ENCODE assay signal across 16 cellular contexts in genomic region chr11:89498845-89499448, GRCh38. TPM values are rescaled to one million over a fixed set of nuclear protein-coding genes. Genes with fewer than 3 reads are reported as not detected.
DNase-seq lines count a peak whose midpoint lies in the region; ATAC-seq and TF ChIP-seq lines count a peak whose summit lies in the region.
"Had no signal": no experiment of that assay in that cellular context is flagged by ENCODE, and none has a peak within 500 bp of the region (broad histone marks: within the 10 kb centered on the region; RNA-seq: fewer than 3 reads in every experiment).

No MANE protein-coding gene starts in this region.

- H3F3A ChIP-seq in PC-9 (ENCODE audit: insufficient read depth, low read depth): no peaks in the 10 kb centered on the region

- no peaks in the 10 kb centered on the region for H3K4me1 Mint-ChIP-seq in MCF 10A (ENCODE audit: insufficient read depth, unreplicated experiment)
- H3K4me1 Mint-ChIP-seq: memory B cell had no signal

- TF ChIP-seq CTCF in MCF 10A (IDR thresholded peaks at IDR 0.05; ENCODE audit: unreplicated experiment) (peak; percentile 12), breast epithelium (IDR thresholded peaks at IDR 0.05) (no peak), PC-9 (conservative IDR thresholded peaks at IDR 0.05) (peak; percentile 54; the same call in 1 of the 2 replicates), hepatocyte (IDR thresholded peaks at IDR 0.05; ENCODE audit: poor library complexity) (peak; percentile 7), transverse colon (IDR thresholded peaks at IDR 0.05) (peak in 4 of 5 experiments; percentile 32 to 51 (median 44)), upper lobe of left lung (IDR thresholded peaks at IDR 0.05) (no peak), upper lobe of right lung (IDR thresholded peaks at IDR 0.05) (no peak)

- DNase-seq in MCF 10A (ENCODE audit: unreplicated experiment): peak; percentile 3
- no peak for DNase-seq in breast epithelium (ENCODE audit: low spot score in 2 of 2)
- no peak for DNase-seq in PC-9
- DNase-seq in hepatocyte (ENCODE audit: low spot score): no peak
- DNase-seq in transverse colon: peak; percentile 8
- DNase-seq in upper lobe of left lung: no peak
- no peak for DNase-seq in upper lobe of right lung
- DNase-seq in stimulated activated CD4-positive, alpha-beta T cell treated with anti-CD3 and anti-CD28 coated beads, Interleukin-15, amount 100 ng/mL, for 24 hours: no peak
- DNase-seq: activated CD4-positive, alpha-beta T cell treated with anti-CD3 and anti-CD28 coated beads, Interleukin-2, amount 50 U/mL, for 1 hour; activated naive CD4-positive, alpha-beta T cell treated with Interleukin-2 at 50 U/mL for 16 hours; DMS153; NCI-H1105 treated with DMSO at 0.1 percent for 48 hours; NCI-H510A treated with DMSO at 0.1 percent for 48 hours; tibial artery had no signal

- H3K4me2 ChIP-seq in PC-9 (no peak overlapping the region), hepatocyte (no peak overlapping the region)

- no peaks in the 10 kb centered on the region for H4K20me1 ChIP-seq in PC-9 (ENCODE audit: insufficient read depth)
- H4K20me1 ChIP-seq in hepatocyte (ENCODE audit: insufficient read depth, poor library complexity, severe bottlenecking): no peaks in the 10 kb centered on the region

- intact Hi-C loops in MCF 10A (cut with micrococcal nuclease) (no loop called here), breast epithelium (cut with DNase I; ENCODE audit: low total_unique reads) (no loop called here), PC-9 (cut with micrococcal nuclease; ENCODE audit: unreplicated experiment) (no loop called here), transverse colon (cut with DNase I; ENCODE audit: low total_unique reads) (no loop called here), upper lobe of right lung (cut with DNase I) (no loop called here)

- no peak for ATAC-seq in upper lobe of left lung (ENCODE audit: low FRiP score in 2 of 2)
- no peak for ATAC-seq in upper lobe of right lung

- in situ Hi-C loops in transverse colon (cut with MboI; ENCODE audit: low pct_ligation_motif_present in 1 of 4, low pct_unique_long_range_greater_than_20kb in 1 of 4, low sequenced_read_pairs in 3 of 4): no loop called here

- H3K4me1 ChIP-seq in breast epithelium: no peaks in the 10 kb centered on the region
- H3K4me1 ChIP-seq in PC-9 (replicated peaks; ENCODE audit: insufficient read depth): no peaks in the 10 kb centered on the region
- no peaks in the 10 kb centered on the region for H3K4me1 ChIP-seq in hepatocyte (ENCODE audit: insufficient read depth)
- no peaks in the 10 kb centered on the region for H3K4me1 ChIP-seq in transverse colon
- no peaks in the 10 kb centered on the region for H3K4me1 ChIP-seq in upper lobe of left lung
- no peaks in the 10 kb centered on the region for H3K4me1 ChIP-seq in upper lobe of right lung
- H3K4me1 ChIP-seq: right atrium auricular region had no signal

- no peaks in the 10 kb centered on the region for H3K9me3 Mint-ChIP-seq in MCF 10A (ENCODE audit: unreplicated experiment)
- H3K9me3 Mint-ChIP-seq: memory B cell had no signal

- WGBS in hepatocyte (ENCODE audit: low lambda C conversion rate, missing lambda C conversion rate): 90% methylated on average over 5 of the region's 5 CpGs
- WGBS in transverse colon (ENCODE audit: low coverage in 1 of 2), 2 donors: 88 to 100% methylated on average over 1 to 5 of the region's 5 CpGs
- 86 to 100% methylated on average over 2 to 5 of the region's 5 CpGs for WGBS in upper lobe of left lung, 2 donors

- H3K4me3 ChIP-seq in breast epithelium (no peak overlapping the region), PC-9 (no peak overlapping the region), hepatocyte (no peak overlapping the region), transverse colon (no peak overlapping the region), upper lobe of left lung (no peak overlapping the region), upper lobe of right lung (no peak overlapping the region)
- H3K4me3 ChIP-seq: right atrium auricular region, tibial artery had no signal

- H2AFZ ChIP-seq in PC-9: no peak overlapping the region
- H2AFZ ChIP-seq in hepatocyte: no peak overlapping the region

- H3K27me3 Mint-ChIP-seq in MCF 10A (ENCODE audit: insufficient read depth, unreplicated experiment): peaks cover 81% of the 10 kb centered on the region
- H3K27me3 Mint-ChIP-seq: memory B cell had no signal

- no peak for TF ChIP-seq POLR2A in breast epithelium (IDR thresholded peaks at IDR 0.05)
- no peak for TF ChIP-seq POLR2A in transverse colon (IDR thresholded peaks at IDR 0.05)
- TF ChIP-seq POLR2A in upper lobe of left lung (IDR thresholded peaks at IDR 0.05): no peak

- H3K9me3 ChIP-seq in breast epithelium (no peaks in the 10 kb centered on the region), PC-9 (ENCODE audit: insufficient read depth, low read depth) (no peaks in the 10 kb centered on the region), hepatocyte (ENCODE audit: low read depth) (no peaks in the 10 kb centered on the region), transverse colon (no peaks in the 10 kb centered on the region), upper lobe of left lung (no peaks in the 10 kb centered on the region), upper lobe of right lung (no peaks in the 10 kb centered on the region)
- H3K9me3 ChIP-seq: right atrium auricular region, tibial artery had no signal

- H3K9me2 ChIP-seq in PC-9 (ENCODE audit: insufficient read depth) (no peaks in the 10 kb centered on the region), hepatocyte (replicated peaks; ENCODE audit: insufficient read depth) (no peaks in the 10 kb centered on the region)

- H3K27ac ChIP-seq in breast epithelium (no peak overlapping the region), PC-9 (no peak overlapping the region), hepatocyte (no peak overlapping the region), transverse colon (no peak overlapping the region), upper lobe of left lung (no peak overlapping the region), upper lobe of right lung (no peak overlapping the region)
- H3K27ac ChIP-seq: right atrium auricular region, tibial artery had no signal

- no peak overlapping the region for H3K4me3 Mint-ChIP-seq in MCF 10A (ENCODE audit: unreplicated experiment)
- H3K4me3 Mint-ChIP-seq: memory B cell had no signal

- H3K79me2 ChIP-seq in PC-9 (ENCODE audit: low read depth): no peaks in the 10 kb centered on the region
- H3K79me2 ChIP-seq in hepatocyte: no peaks in the 10 kb centered on the region

- POLR2A ChIA-PET in MCF 10A (lab: Yijun Ruan, JAX): no interaction called here
- POLR2A ChIA-PET in PC-9 (lab: Charles Lee; ENCODE audit: unreplicated experiment): no interaction called here

- H3K27ac Mint-ChIP-seq in MCF 10A (ENCODE audit: low read depth, unreplicated experiment): no peak overlapping the region
- H3K27ac Mint-ChIP-seq: memory B cell had no signal

- no peak for TF ChIP-seq EP300 in transverse colon (IDR thresholded peaks at IDR 0.05; ENCODE audit: low read depth)
- TF ChIP-seq EP300 in upper lobe of left lung (IDR thresholded peaks at IDR 0.05): no peak

- H3K36me3 Mint-ChIP-seq in MCF 10A (ENCODE audit: insufficient read depth, unreplicated experiment): no peaks in the 10 kb centered on the region
- H3K36me3 Mint-ChIP-seq: memory B cell had no signal

- H3K27me3 ChIP-seq in breast epithelium (no peaks in the 10 kb centered on the region), PC-9 (ENCODE audit: insufficient read depth, low read depth) (no peaks in the 10 kb centered on the region), hepatocyte (no peaks in the 10 kb centered on the region), transverse colon (no peaks in the 10 kb centered on the region), upper lobe of left lung (no peaks in the 10 kb centered on the region), upper lobe of right lung (no peaks in the 10 kb centered on the region)
- H3K27me3 ChIP-seq: right atrium auricular region, tibial artery had no signal

- no TSS peak for BruUV-seq in MCF 10A (replicated peaks; lab: Mats Ljungman, UMichigan)
- BruUV-seq in PC-9 (replicated peaks; lab: Mats Ljungman, UMichigan): no TSS peak

- CTCF ChIA-PET in MCF 10A (lab: Yijun Ruan, JAX) (interaction anchor here (0.7 kb wide), 1 partner anchor 103 kb away, joined by 3 read pairs; no protein-coding TSS in a partner anchor), PC-9 (lab: Charles Lee) (no interaction called here)

- H3K36me3 ChIP-seq in breast epithelium (no peaks in the 10 kb centered on the region), PC-9 (ENCODE audit: low read depth) (no peaks in the 10 kb centered on the region), hepatocyte (replicated peaks; ENCODE audit: insufficient read depth, low read depth) (no peaks in the 10 kb centered on the region), transverse colon (no peaks in the 10 kb centered on the region), upper lobe of left lung (no peaks in the 10 kb centered on the region), upper lobe of right lung (no peaks in the 10 kb centered on the region)
- H3K36me3 ChIP-seq: right atrium auricular region, tibial artery had no signal

RNA-seq across cellular contexts. Expression of gene NOX4, which starts 7.8 kb away (rescaled TPM):
- total RNA-seq in MCF 10A (2022) (not detected in 2 replicates), breast epithelium (10 to 100 TPM in 2 of 3 donors, 1 to 10 TPM in 1; 5.1 to 19.7 (median 15.4) TPM), PC-9 (2021) (not detected in 2 replicates), hepatocyte (12.7 and 20.7 TPM in 2 replicates), transverse colon (1 to 10 TPM in 3 of 4 donors, not detected in 1; 2.6 to 3.0 (median 2.9) TPM), upper lobe of left lung (1 to 10 TPM; 2.0 to 6.4 (median 3.7) TPM), upper lobe of right lung (2.7 TPM)
- polyA plus RNA-seq in hepatocyte: 5.5 and 9.4 TPM in 2 replicates

Comparison
In these comparisons a context has a peak if more than half of its experiments do, and no peak if none do; other contexts are left out.
1. DNase-seq: peak in MCF 10A (single experiment) and transverse colon (single experiment); none in breast epithelium (0 of 2), PC-9 (0 of 2), hepatocyte (single experiment), upper lobe of left lung (0 of 2), upper lobe of right lung (single experiment) and stimulated activated CD4-positive, alpha-beta T cell treated with anti-CD3 and anti-CD28 coated beads, Interleukin-15, amount 100 ng/mL, for 24 hours (single experiment).
2. CTCF ChIP-seq: peak in MCF 10A (single experiment), PC-9 (single experiment), hepatocyte (single experiment) and transverse colon (4 of 5); none in breast epithelium (0 of 3), upper lobe of left lung (0 of 6) and upper lobe of right lung (single experiment).